ENCODE assay signal across 14 cellular contexts in genomic region chr22:46112405-46112804, GRCh38. TPM values are rescaled to one million over a fixed set of nuclear protein-coding genes. Genes with fewer than 3 reads are reported as not detected.
DNase-seq lines count a peak whose midpoint lies in the region; ATAC-seq and TF ChIP-seq lines count a peak whose summit lies in the region.
"Had no signal": no experiment of that assay in that cellular context is flagged by ENCODE, and none has a peak within 500 bp of the region (broad histone marks: within the 10 kb centered on the region; RNA-seq: fewer than 3 reads in every experiment).

No MANE protein-coding gene starts in this region.

- H3K27ac ChIP-seq in angular gyrus (ENCODE audit: low read depth, low read length): peak overlapping the region; percentile 72
- peak overlapping the region; percentile 13 to 49 for H3K27ac ChIP-seq in lung (ENCODE audit: low read depth in 1 of 2, low read length in 1 of 2)
- peak overlapping the region; percentile 66 for H3K27ac ChIP-seq in substantia nigra (ENCODE audit: low read depth, low read length, poor library complexity, severe bottlenecking)

- H3K9me3 ChIP-seq in lung (ENCODE audit: control insufficient read depth in 2 of 2, insufficient read depth in 1 of 2, low read length in 1 of 2): peaks cover 0 to 2% of the 10 kb centered on the region in 2 donors

- DNase-seq in EH (ENCODE audit: low read depth) (peak; percentile 4), lung (ENCODE audit: low spot score) (no peak), substantia nigra (lab: John Stamatoyannopoulos, UW) (no peak), T1000 (lab: John Stamatoyannopoulos, UW) (no peak), natural killer cell (no peak), immature natural killer cell (no peak)
- DNase-seq in central memory CD4-positive, alpha-beta T cell: no peak
- DNase-seq: amygdala; C1 segment of cervical spinal cord; effector CD8-positive, alpha-beta T cell; EL; NCI-H1092; NCI-H345 had no signal

- intact Hi-C loops in natural killer cell (cut with micrococcal nuclease): no loop called here

- no peaks in the 10 kb centered on the region for H3K27me3 ChIP-seq in lung (ENCODE audit: control insufficient read depth, insufficient read depth)

- H3K4me3 ChIP-seq in lung: no peak overlapping the region

- H3K36me3 Mint-ChIP-seq in natural killer cell (no peaks in the 10 kb centered on the region), immature natural killer cell (no peaks in the 10 kb centered on the region)

- no peak for TF ChIP-seq CTCF in lung (IDR thresholded peaks at IDR 0.05; ENCODE audit: control extremely low read depth, extremely low read depth)
- no peak for TF ChIP-seq CTCF in natural killer cell (IDR thresholded peaks at IDR 0.05)

- H3K27ac Mint-ChIP-seq in natural killer cell (peak overlapping the region in 1 of 2 donors; percentile 49), immature natural killer cell (peak overlapping the region in 1 of 6 donors; percentile 11)

- H3K4me1 Mint-ChIP-seq in natural killer cell (peaks cover 0 to 13% of the 10 kb centered on the region in 2 donors), immature natural killer cell (no peaks in the 10 kb centered on the region)

- peaks cover 0 to 29% of the 10 kb centered on the region in 2 donors for H3K4me1 ChIP-seq in lung (ENCODE audit: control insufficient read depth in 2 of 2, insufficient read depth in 2 of 2, low read length in 2 of 2)

- H3K36me3 ChIP-seq in lung (ENCODE audit: control insufficient read depth in 2 of 2, insufficient read depth in 2 of 2, low read length in 2 of 2): peaks cover 0 to 54% of the 10 kb centered on the region in 2 donors

- H3K9me3 Mint-ChIP-seq in natural killer cell: no peaks in the 10 kb centered on the region
- H3K9me3 Mint-ChIP-seq in immature natural killer cell: no peaks in the 10 kb centered on the region

- H3K4me3 Mint-ChIP-seq in natural killer cell: no peak overlapping the region
- no peak overlapping the region for H3K4me3 Mint-ChIP-seq in immature natural killer cell

- ATAC-seq in lung (ENCODE audit: insufficient read depth, low FRiP score) (no peak), natural killer cell (no peak)

- 69 to 72% methylated on average over 19 to 20 of the region's 20 CpGs for WGBS in lung, 2 donors

- no peaks in the 10 kb centered on the region for H3K27me3 Mint-ChIP-seq in natural killer cell (ENCODE audit: low read depth in 2 of 2)
- peaks cover 0 to 2% (median 0%) of the 10 kb centered on the region in 3 donors for H3K27me3 Mint-ChIP-seq in immature natural killer cell (ENCODE audit: low read depth in 3 of 3)

RNA-seq across cellular contexts. Expression of gene PPARA, which starts 37.9 kb away (rescaled TPM):
- total RNA-seq in lung: 10 to 100 TPM; 17.0 to 18.1 TPM
- 1 to 10 TPM; 4.4 to 5.0 TPM for polyA plus RNA-seq in lung
- 10 to 100 TPM; 20.1 to 27.8 (median 27.0) TPM for total RNA-seq in natural killer cell
- 1 to 10 TPM; 3.4 to 8.0 (median 6.1) TPM for polyA plus RNA-seq in immature natural killer cell
